ENCODE assay signal across 17 cellular contexts in the genomic region with DNA sequence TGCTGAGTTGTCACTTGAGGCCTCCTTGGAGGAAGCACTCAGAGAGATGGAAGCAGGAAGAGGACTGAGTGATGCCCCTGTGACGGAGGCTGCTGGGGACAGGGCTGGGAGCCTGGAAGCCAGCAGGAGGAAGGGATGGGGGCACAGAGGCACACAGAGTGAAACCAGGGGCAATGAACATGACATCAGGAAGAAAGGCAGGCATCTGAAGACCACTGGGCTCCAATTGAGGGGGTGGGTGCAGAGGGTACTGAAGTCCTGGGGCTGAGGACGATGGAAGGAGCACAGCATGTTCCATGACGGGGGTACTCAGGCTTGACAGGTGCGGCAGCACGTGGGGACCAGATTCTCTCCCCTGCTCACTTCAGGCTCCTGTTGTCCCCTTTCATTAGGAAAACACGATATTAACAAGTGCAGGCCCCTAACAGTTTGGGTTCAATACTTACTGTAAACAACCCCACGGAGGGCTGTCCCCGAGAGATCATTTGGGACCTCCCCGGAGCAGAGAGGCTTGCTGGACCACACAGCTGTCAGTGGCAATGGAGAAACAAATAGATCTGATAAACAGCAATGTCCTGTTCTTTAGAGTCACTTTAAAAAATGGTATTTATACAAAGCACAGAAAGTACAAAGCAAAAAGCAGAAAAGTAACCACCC. TPM values are rescaled to one million over a fixed set of nuclear protein-coding genes. Genes with fewer than 3 reads are reported as not detected.
DNase-seq lines count a peak whose midpoint lies in the region; ATAC-seq, FAIRE-seq and TF ChIP-seq lines count a peak whose summit lies in the region.
"Had no signal": no experiment of that assay in that cellular context is flagged by ENCODE, and none has a peak within 500 bp of the region (broad histone marks: within the 10 kb centered on the region; RNA-seq: fewer than 3 reads in every experiment).

No MANE protein-coding gene starts in this region.

- no peak for TF ChIP-seq RAD21 in GM12878 (IDR thresholded peaks at IDR 0.05; ENCODE audit: insufficient read depth, low read depth, low read length)

- no peaks in the 10 kb centered on the region for H3K27me3 ChIP-seq in CD8-positive, alpha-beta memory T cell (ENCODE audit: insufficient read depth, low read length, poor library complexity, severe bottlenecking)
- no peaks in the 10 kb centered on the region for H3K27me3 ChIP-seq in GM12878 (replicated peaks in 1 of 2; ENCODE audit: control insufficient read depth in 2 of 2, insufficient read depth in 2 of 2, low read length in 1 of 2)
- H3K27me3 ChIP-seq in HAP-1 (ENCODE audit: low read depth): no peaks in the 10 kb centered on the region

- TF ChIP-seq CTCF in GM12878 (IDR thresholded peaks at IDR 0.05 in 2 of 3, conservative IDR thresholded peaks at IDR 0.05 in 1 of 3; ENCODE audit: control insufficient read depth in 2 of 3, extremely low read depth in 1 of 3, insufficient read depth in 1 of 3, low read depth in 3 of 3, low read length in 3 of 3): no peak

- peaks cover 3% of the 10 kb centered on the region for H4K20me1 ChIP-seq in GM12878 (ENCODE audit: control insufficient read depth, insufficient read depth)

- H3K4me1 ChIP-seq in CD8-positive, alpha-beta memory T cell (ENCODE audit: insufficient read depth, low read length): peaks cover 71% of the 10 kb centered on the region
- peaks cover 62% of the 10 kb centered on the region for H3K4me1 ChIP-seq in GM12878 (ENCODE audit: control insufficient read depth, insufficient read depth, low read length)
- H3K4me1 ChIP-seq in HAP-1: no peaks in the 10 kb centered on the region

- H3K27me3 Mint-ChIP-seq in CD8-positive, alpha-beta memory T cell: no peaks in the 10 kb centered on the region
- no peaks in the 10 kb centered on the region for H3K27me3 Mint-ChIP-seq in natural killer cell treated with Interleukin-12 subunit alpha and Interleukin-12 subunit beta and Interleukin-15 and Interleukin-18, amount 100 ng/mL, for 72 hours
- H3K27me3 Mint-ChIP-seq: brain had no signal

- SMC1A ChIA-PET in GM12878 (lab: Charles Lee; ENCODE audit: uncharacterized antibody, unreplicated experiment): interaction anchor here (1.2 to 13.6 kb wide), 3 partner anchors 9 to 32 kb away, joined by 4 to 351 read pairs (median 14); partner anchors contain the start of gene INPP5D

- peaks cover 92% of the 10 kb centered on the region for H3K79me2 ChIP-seq in GM12878 (ENCODE audit: control insufficient read depth, insufficient read depth, low read length)

- no peak; the same call in none of the 2 replicates for TF ChIP-seq POLR2A in GM12878 (IDR thresholded peaks at IDR 0.05; ENCODE audit: low read depth, low read length)

- ATAC-seq in GM21529 (IDR thresholded peaks at IDR 0.05; ENCODE audit: unreplicated experiment) (peak; percentile 37), GM12878 (peak; percentile 57), GM21786 (IDR thresholded peaks at IDR 0.05; ENCODE audit: unreplicated experiment) (no peak)
- ATAC-seq in natural killer cell treated with Interleukin-12 subunit alpha and Interleukin-12 subunit beta and Interleukin-15 and Interleukin-18, amount 100 ng/mL, for 72 hours: peak in 1 of 2 donors; percentile 40

- H2AFZ ChIP-seq in GM12878 (ENCODE audit: control insufficient read depth, low read depth, low read length): no peak overlapping the region
- H2AFZ ChIP-seq: PC-9 had no signal

- no peak for DNase-seq in CD8-positive, alpha-beta memory T cell
- DNase-seq in GM12878 (ENCODE audit: low read depth, low spot score): no peak
- DNase-seq in natural killer cell treated with Interleukin-12 subunit alpha and Interleukin-12 subunit beta and Interleukin-15 and Interleukin-18, amount 100 ng/mL, for 72 hours (ENCODE audit: low spot score): no peak
- DNase-seq in hepatic stellate cell (ENCODE audit: low spot score): no peak
- no peak for DNase-seq in HAP-1 (ENCODE audit: low spot score in 2 of 2)
- no peak for DNase-seq in C1 segment of cervical spinal cord (lab: John Stamatoyannopoulos, UW)
- DNase-seq: activated CD4-positive, CD25-positive, alpha-beta regulatory T cell treated with anti-CD3 and anti-CD28 coated beads, Interleukin-2, amount 50 U/mL, for 72 hours; left ventricle myocardium inferior; NCI-H146; PC-9 had no signal

- peak overlapping the region; percentile 70 to 96 (median 86) for H3K27ac Mint-ChIP-seq in CD8-positive, alpha-beta memory T cell
- peak overlapping the region; percentile 71 to 84 for H3K27ac Mint-ChIP-seq in natural killer cell treated with Interleukin-12 subunit alpha and Interleukin-12 subunit beta and Interleukin-15 and Interleukin-18, amount 100 ng/mL, for 72 hours
- H3K27ac Mint-ChIP-seq: brain had no signal

- H3K4me2 ChIP-seq in GM12878 (ENCODE audit: control insufficient read depth, insufficient read depth): peak overlapping the region; percentile 56
- H3K4me2 ChIP-seq: PC-9 had no signal

- intact Hi-C loops in GM12878 (cut with micrococcal nuclease; ENCODE audit: unreplicated experiment): no loop called here

- peak overlapping the region; percentile 5; the same call in 1 of the 2 replicates for H3K9ac ChIP-seq in GM12878 (ENCODE audit: control insufficient read depth, insufficient read depth, low read length)

- no peak overlapping the region for H3K4me3 ChIP-seq in CD8-positive, alpha-beta memory T cell (ENCODE audit: low read length)
- H3K4me3 ChIP-seq in GM12878 (peak overlapping the region; percentile 58), HAP-1 (no peak overlapping the region)
- H3K4me3 ChIP-seq: left ventricle myocardium inferior, PC-9 had no signal

- TSS peak; percentile 1 for BruUV-seq in GM12878 (replicated peaks; lab: Mats Ljungman, UMichigan)

- no peak for FAIRE-seq in GM12878 (lab: Jason Lieb, UNC)
- FAIRE-seq: H1 had no signal

- in situ Hi-C loops in GM12878 (cut with MboI): no loop called here
- in situ Hi-C loops in HAP-1 (cut with MboI; ENCODE audit: low sequenced_read_pairs): no loop called here

- CTCF ChIA-PET in CD8-positive, alpha-beta memory T cell (lab: Charles Lee): interaction anchor here (1.6 to 2.6 kb wide), 2 partner anchors 15 kb away, joined by 6 to 9 read pairs; no protein-coding TSS in a partner anchor
- CTCF ChIA-PET in GM12878 (lab: Yijun Ruan, JAX): interaction anchor here (1.1 to 1.3 kb wide), 2 partner anchors 12 to 13 kb away, joined by 3 to 4 read pairs; no protein-coding TSS in a partner anchor

- H3K36me3 Mint-ChIP-seq in CD8-positive, alpha-beta memory T cell: peaks cover 12 to 70% (median 17%) of the 10 kb centered on the region in 3 donors
- H3K36me3 Mint-ChIP-seq in natural killer cell treated with Interleukin-12 subunit alpha and Interleukin-12 subunit beta and Interleukin-15 and Interleukin-18, amount 100 ng/mL, for 72 hours: peaks cover 14% of the 10 kb centered on the region
- H3K36me3 Mint-ChIP-seq: brain had no signal

- TF ChIP-seq EP300 in GM12878 (IDR thresholded peaks at IDR 0.05; ENCODE audit: borderline replicate concordance in 1 of 2, control insufficient read depth in 1 of 2, low read depth in 2 of 2, low read length in 2 of 2): no peak

- WGBS in GM12878 (ENCODE audit: insufficient coverage, insufficient replicate concordance, low lambda C conversion rate, missing lambda C conversion rate): 25% methylated on average over 9 of the region's 9 CpGs

- POLR2A ChIA-PET in CD8-positive, alpha-beta memory T cell (lab: Charles Lee): no interaction called here
- POLR2A ChIA-PET in GM12878 (lab: Charles Lee): interaction anchor here (0.7 to 2.9 kb wide), 4 partner anchors 8 to 222 kb away, joined by 3 to 23 read pairs (median 20); partner anchors contain the start of gene INPP5D

- H3K4me3 Mint-ChIP-seq in CD8-positive, alpha-beta memory T cell: peak overlapping the region; percentile 34 to 88 (median 71)
- peak overlapping the region; percentile 71 for H3K4me3 Mint-ChIP-seq in natural killer cell treated with Interleukin-12 subunit alpha and Interleukin-12 subunit beta and Interleukin-15 and Interleukin-18, amount 100 ng/mL, for 72 hours
- H3K4me3 Mint-ChIP-seq: brain had no signal

- H3K9me3 Mint-ChIP-seq in CD8-positive, alpha-beta memory T cell: peaks cover 0 to 4% (median 0%) of the 10 kb centered on the region in 5 donors
- H3K9me3 Mint-ChIP-seq in natural killer cell treated with Interleukin-12 subunit alpha and Interleukin-12 subunit beta and Interleukin-15 and Interleukin-18, amount 100 ng/mL, for 72 hours: peaks cover 3% of the 10 kb centered on the region

- peaks cover 26% of the 10 kb centered on the region for H3K36me3 ChIP-seq in CD8-positive, alpha-beta memory T cell (ENCODE audit: insufficient read depth, low read length)
- H3K36me3 ChIP-seq in GM12878 (ENCODE audit: control insufficient read depth in 2 of 2, insufficient read depth in 2 of 2, low read length in 1 of 2): peaks cover 8 to 42% of the 10 kb centered on the region in 2 experiments
- H3K36me3 ChIP-seq in HAP-1 (replicated peaks): no peaks in the 10 kb centered on the region

- no peak overlapping the region for H3K27ac ChIP-seq in CD8-positive, alpha-beta memory T cell (ENCODE audit: low read depth, low read length)
- H3K27ac ChIP-seq in GM12878 (ENCODE audit: control insufficient read depth, insufficient read depth): peak overlapping the region; percentile 14
- H3K27ac ChIP-seq: left ventricle myocardium inferior, PC-9 had no signal

- no peaks in the 10 kb centered on the region for H3K9me3 ChIP-seq in CD8-positive, alpha-beta memory T cell (ENCODE audit: low read length)
- H3K9me3 ChIP-seq in GM12878 (replicated peaks; ENCODE audit: control insufficient read depth, insufficient read depth, low read length): peaks cover 10% of the 10 kb centered on the region; the same call in 2 of the 3 replicates
- H3K9me3 ChIP-seq in HAP-1: 0 out of 2 replicates have a peak, but pooled peaks cover 2% of the 10 kb centered on the region

- H3K4me1 Mint-ChIP-seq in CD8-positive, alpha-beta memory T cell: peaks cover 33 to 81% (median 75%) of the 10 kb centered on the region in 3 donors
- peaks cover 53 to 66% of the 10 kb centered on the region in 2 donors for H3K4me1 Mint-ChIP-seq in natural killer cell treated with Interleukin-12 subunit alpha and Interleukin-12 subunit beta and Interleukin-15 and Interleukin-18, amount 100 ng/mL, for 72 hours (ENCODE audit: low read depth in 2 of 2)
- H3K4me1 Mint-ChIP-seq: brain had no signal

- RAD21 ChIA-PET in GM12878 (lab: Charles Lee; ENCODE audit: unreplicated experiment): interaction anchor here (1.7 to 13.5 kb wide), 3 partner anchors 8 to 32 kb away, joined by 12 to 361 read pairs (median 16); partner anchors contain the start of gene INPP5D

RNA-seq across cellular contexts. Expression of gene INPP5D, which starts 8.7 kb away (rescaled TPM):
- 10 to 100 TPM; 49.3 to 51.0 TPM for total RNA-seq in CD8-positive, alpha-beta memory T cell
- polyA plus RNA-seq in CD8-positive, alpha-beta memory T cell: 146 TPM
- 345 and 366 TPM in 2 replicates for total RNA-seq in GM12878 (2013; cell fraction: nucleolus; rRNA removed)
- total RNA-seq in GM12878 (2014; rRNA removed): 66.2 and 89.5 TPM in 2 replicates
- 64.9 and 74.6 TPM in 2 replicates for total RNA-seq in GM12878 (2014; rRNA removed; fragmentation: Illumina TruSeq; extraction: Trizol)
- 126 and 139 TPM in 2 replicates for total RNA-seq in GM12878 (2021)
- polyA plus RNA-seq in GM12878 (2011; ENCODE audit: low read depth): 51.0 TPM
- 24.3 and 43.0 TPM in 2 replicates for polyA plus RNA-seq in GM12878 (2011; rRNA removed)
- polyA plus RNA-seq in GM12878 (2011; cell fraction: cytosol; rRNA removed): 39.4 and 45.6 TPM in 2 replicates
- polyA plus RNA-seq in GM12878 (2011; cell fraction: nucleus; rRNA removed): 143 and 184 TPM in 2 replicates
- 79.5 and 83.6 TPM in 2 replicates for polyA plus RNA-seq in GM12878 (2012)
- polyA plus RNA-seq in GM12878 (2014; fragmentation: Illumina TruSeq; extraction: Trizol): 78.1 and 101 TPM in 2 replicates
- polyA plus RNA-seq in GM12878 (2014; fragmentation: Nextera tagmentation; extraction: Ambion mirVana): 10 to 100 TPM; 11.8 to 19.4 TPM
- 88.1 and 102 TPM in 2 replicates for polyA plus RNA-seq in GM12878 (2014; rRNA removed)
- polyA plus RNA-seq in GM12878 (2016; fragmentation: Nextera tagmentation; extraction: Ambion mirVana): 100 to 1,000 TPM; 101 to 104 TPM
- 142 and 157 TPM in 2 replicates for polyA minus RNA-seq in GM12878 (2011; rRNA and poly(A)+ RNA removed)
- polyA minus RNA-seq in GM12878 (2011; cell fraction: cytosol; rRNA and poly(A)+ RNA removed): 40.2 and 55.8 TPM in 2 replicates
- polyA minus RNA-seq in GM12878 (2011; cell fraction: nucleus; rRNA and poly(A)+ RNA removed): 114 and 175 TPM in 2 replicates
- 100 to 1,000 TPM; 136 to 155 TPM for total RNA-seq in natural killer cell treated with Interleukin-12 subunit alpha and Interleukin-12 subunit beta and Interleukin-15 and Interleukin-18, amount 100 ng/mL, for 72 hours

RNA-seq across cellular contexts. Expression of gene NEU2, which starts 36.4 kb away (rescaled TPM):
- total RNA-seq in CD8-positive, alpha-beta memory T cell: not detected
- polyA plus RNA-seq in CD8-positive, alpha-beta memory T cell: not detected
- total RNA-seq in GM12878 (2013; cell fraction: nucleolus; rRNA removed): not detected in 2 replicates
- not detected in 2 replicates for total RNA-seq in GM12878 (2014; rRNA removed)
- total RNA-seq in GM12878 (2014; rRNA removed; fragmentation: Illumina TruSeq; extraction: Trizol): not detected in 2 replicates
- total RNA-seq in GM12878 (2021): not detected in 2 replicates
- polyA plus RNA-seq in GM12878 (2011; ENCODE audit: low read depth): not detected
- not detected in 2 replicates for polyA plus RNA-seq in GM12878 (2011; rRNA removed)
- not detected in 2 replicates for polyA plus RNA-seq in GM12878 (2011; cell fraction: cytosol; rRNA removed)
- polyA plus RNA-seq in GM12878 (2011; cell fraction: nucleus; rRNA removed): not detected in 2 replicates
- not detected in 2 replicates for polyA plus RNA-seq in GM12878 (2012)
- not detected in 2 replicates for polyA plus RNA-seq in GM12878 (2014; fragmentation: Illumina TruSeq; extraction: Trizol)
- polyA plus RNA-seq in GM12878 (2014; fragmentation: Nextera tagmentation; extraction: Ambion mirVana): not detected
- polyA plus RNA-seq in GM12878 (2014; rRNA removed): not detected in 2 replicates
- polyA plus RNA-seq in GM12878 (2016; fragmentation: Nextera tagmentation; extraction: Ambion mirVana): not detected
- polyA minus RNA-seq in GM12878 (2011; rRNA and poly(A)+ RNA removed): not detected in 2 replicates
- polyA minus RNA-seq in GM12878 (2011; cell fraction: cytosol; rRNA and poly(A)+ RNA removed): not detected in 2 replicates
- polyA minus RNA-seq in GM12878 (2011; cell fraction: nucleus; rRNA and poly(A)+ RNA removed): not detected in 2 replicates
- total RNA-seq in natural killer cell treated with Interleukin-12 subunit alpha and Interleukin-12 subunit beta and Interleukin-15 and Interleukin-18, amount 100 ng/mL, for 72 hours: not detected
- total RNA-seq: G401, H1, left ventricle myocardium inferior, NCI-H460, PC-9, ureter had no signal

RNA-seq across cellular contexts. Expression of gene NGEF, which starts 55.8 kb away (rescaled TPM):
- under 1 TPM in 1 of 2 experiments, not detected in 1; 0.38 TPM for total RNA-seq in CD8-positive, alpha-beta memory T cell
- polyA plus RNA-seq in CD8-positive, alpha-beta memory T cell: not detected
- total RNA-seq in GM12878 (2013; cell fraction: nucleolus; rRNA removed): 0.47 and 1.4 TPM in 2 replicates
- total RNA-seq in GM12878 (2014; rRNA removed): not detected in 2 replicates
- total RNA-seq in GM12878 (2014; rRNA removed; fragmentation: Illumina TruSeq; extraction: Trizol): not detected in 2 replicates
- not detected in 2 replicates for total RNA-seq in GM12878 (2021)
- polyA plus RNA-seq in GM12878 (2011; ENCODE audit: low read depth): not detected
- 0.12 TPM in 2 replicates for polyA plus RNA-seq in GM12878 (2011; rRNA removed)
- 0.12 and 0.15 TPM in 2 replicates for polyA plus RNA-seq in GM12878 (2011; cell fraction: cytosol; rRNA removed)
- 0.27 and 0.83 TPM in 2 replicates for polyA plus RNA-seq in GM12878 (2011; cell fraction: nucleus; rRNA removed)
- polyA plus RNA-seq in GM12878 (2012): 0.25 TPM in 1 of 2 replicates, not detected in the other
- polyA plus RNA-seq in GM12878 (2014; fragmentation: Illumina TruSeq; extraction: Trizol): not detected in 2 replicates
- not detected for polyA plus RNA-seq in GM12878 (2014; fragmentation: Nextera tagmentation; extraction: Ambion mirVana)
- not detected in 2 replicates for polyA plus RNA-seq in GM12878 (2014; rRNA removed)
- not detected for polyA plus RNA-seq in GM12878 (2016; fragmentation: Nextera tagmentation; extraction: Ambion mirVana)
- polyA minus RNA-seq in GM12878 (2011; rRNA and poly(A)+ RNA removed): 0.10 and 1.7 TPM in 2 replicates
- polyA minus RNA-seq in GM12878 (2011; cell fraction: cytosol; rRNA and poly(A)+ RNA removed): not detected in 2 replicates
- polyA minus RNA-seq in GM12878 (2011; cell fraction: nucleus; rRNA and poly(A)+ RNA removed): not detected in 2 replicates
- total RNA-seq in natural killer cell treated with Interleukin-12 subunit alpha and Interleukin-12 subunit beta and Interleukin-15 and Interleukin-18, amount 100 ng/mL, for 72 hours: not detected
